In the genomic region with DNA sequence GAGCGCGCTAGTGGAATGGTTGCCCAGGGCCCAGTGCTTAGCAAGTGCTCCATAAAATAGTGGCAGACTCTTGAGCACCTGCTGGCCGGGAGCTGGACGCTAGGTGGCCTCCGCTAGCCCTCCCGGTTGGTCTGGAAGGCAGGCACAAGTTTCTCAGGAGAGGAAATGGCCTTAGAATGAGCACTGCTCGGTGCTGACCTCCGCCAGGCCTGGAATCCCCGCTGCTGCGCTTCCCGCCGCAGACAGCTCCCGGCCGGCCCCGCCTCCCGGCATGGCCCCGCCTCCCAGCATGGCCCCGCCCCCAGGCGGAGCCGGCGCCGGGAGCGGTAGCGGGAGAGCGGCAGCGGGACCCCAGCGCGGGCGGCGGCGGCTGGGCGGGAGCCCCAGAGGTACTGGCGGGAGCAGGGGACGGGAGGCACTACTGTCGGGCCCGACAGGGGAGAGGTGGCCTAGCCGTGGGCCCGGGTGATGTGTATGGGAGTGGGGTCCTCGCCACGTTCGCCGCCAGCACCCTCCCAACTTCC, we compare ENCODE assay signal across 8 cellular contexts.
DNase-seq lines count a peak whose midpoint lies in the region; TF ChIP-seq lines count a peak whose summit lies in the region.

A gene with protein sequence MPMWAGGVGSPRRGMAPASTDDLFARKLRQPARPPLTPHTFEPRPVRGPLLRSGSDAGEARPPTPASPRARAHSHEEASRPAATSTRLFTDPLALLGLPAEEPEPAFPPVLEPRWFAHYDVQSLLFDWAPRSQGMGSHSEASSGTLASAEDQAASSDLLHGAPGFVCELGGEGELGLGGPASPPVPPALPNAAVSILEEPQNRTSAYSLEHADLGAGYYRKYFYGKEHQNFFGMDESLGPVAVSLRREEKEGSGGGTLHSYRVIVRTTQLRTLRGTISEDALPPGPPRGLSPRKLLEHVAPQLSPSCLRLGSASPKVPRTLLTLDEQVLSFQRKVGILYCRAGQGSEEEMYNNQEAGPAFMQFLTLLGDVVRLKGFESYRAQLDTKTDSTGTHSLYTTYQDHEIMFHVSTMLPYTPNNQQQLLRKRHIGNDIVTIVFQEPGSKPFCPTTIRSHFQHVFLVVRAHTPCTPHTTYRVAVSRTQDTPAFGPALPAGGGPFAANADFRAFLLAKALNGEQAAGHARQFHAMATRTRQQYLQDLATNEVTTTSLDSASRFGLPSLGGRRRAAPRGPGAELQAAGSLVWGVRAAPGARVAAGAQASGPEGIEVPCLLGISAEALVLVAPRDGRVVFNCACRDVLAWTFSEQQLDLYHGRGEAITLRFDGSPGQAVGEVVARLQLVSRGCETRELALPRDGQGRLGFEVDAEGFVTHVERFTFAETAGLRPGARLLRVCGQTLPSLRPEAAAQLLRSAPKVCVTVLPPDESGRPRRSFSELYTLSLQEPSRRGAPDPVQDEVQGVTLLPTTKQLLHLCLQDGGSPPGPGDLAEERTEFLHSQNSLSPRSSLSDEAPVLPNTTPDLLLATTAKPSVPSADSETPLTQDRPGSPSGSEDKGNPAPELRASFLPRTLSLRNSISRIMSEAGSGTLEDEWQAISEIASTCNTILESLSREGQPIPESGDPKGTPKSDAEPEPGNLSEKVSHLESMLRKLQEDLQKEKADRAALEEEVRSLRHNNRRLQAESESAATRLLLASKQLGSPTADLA (plus strand): TSS at position 308 of the 524 bp plus-strand sequence. CDS start 2,821 bp downstream, outside the sequence.

- TF ChIP-seq CTCF in HL-60 (IDR thresholded peaks at IDR 0.05; ENCODE audit: insufficient read depth, low read length), result no peak
- TF ChIP-seq CTCF in nephron (IDR thresholded peaks at IDR 0.05; ENCODE audit: unreplicated experiment in 3 of 3), result peak in 2 of 3 experiments; percentile 36 to 46

- H3K27me3 ChIP-seq in HL-60 (ENCODE audit: insufficient read depth, poor library complexity, severe bottlenecking), result no peaks in the 10 kb centered on the region
- no peaks in the 10 kb centered on the region for H3K27me3 ChIP-seq in subcutaneous abdominal adipose tissue (ENCODE audit: control insufficient read depth in 5 of 5, insufficient read depth in 4 of 5, low read length in 5 of 5)

- peaks cover 0 to 61% (median 53%) of the 10 kb centered on the region in 5 donors for H3K36me3 ChIP-seq in subcutaneous abdominal adipose tissue (ENCODE audit: control insufficient read depth in 5 of 5, insufficient read depth in 5 of 5, low read length in 5 of 5)

- peaks cover 10 to 53% (median 50%) of the 10 kb centered on the region in 5 donors for H3K4me1 ChIP-seq in subcutaneous abdominal adipose tissue (ENCODE audit: control insufficient read depth in 5 of 5, insufficient read depth in 5 of 5, low read length in 5 of 5)

- in situ Hi-C loops in GM18951 (cut with MboI; ENCODE audit: low sequenced_read_pairs, unreplicated experiment), result no loop called here

- H3K4me3 Mint-ChIP-seq in nephron, result peak within 1 kb of the TSS; percentile 83 to 91 (median 86)

- H3K4me3 ChIP-seq in HL-60 (replicated peaks; ENCODE audit: insufficient read depth, low read length) (peak within 1 kb of the TSS; percentile 85), subcutaneous abdominal adipose tissue (ENCODE audit: low read depth in 1 of 5, low read length in 5 of 5) (peak within 1 kb of the TSS; percentile 48 to 86 (median 84))

- peak within 1 kb of the TSS; percentile 38 to 86 (median 82) for H3K9ac ChIP-seq in subcutaneous abdominal adipose tissue (ENCODE audit: low read length in 5 of 5)

- DNase-seq in Ammon's horn (ENCODE audit: low spot score), result peak; percentile 81
- DNase-seq in HL-60 (ENCODE audit: low read depth in 1 of 2, low spot score in 1 of 2), result peak; percentile 62 to 66
- peak; percentile 73 to 74 for DNase-seq in SHP77 (lab: John Stamatoyannopoulos, UW)
- DNase-seq in activated gamma-delta T cell (lab: John Stamatoyannopoulos, UW), result peak; percentile 71
- DNase-seq in fibroblast of the conjunctiva (ENCODE audit: low read depth), result peak; percentile 66

- no peaks in the 10 kb centered on the region for H3K27me3 Mint-ChIP-seq in nephron (ENCODE audit: low read depth)

- H3K4me1 Mint-ChIP-seq in nephron, result peaks cover 5% of the 10 kb centered on the region

- peaks cover 8% of the 10 kb centered on the region for H3K36me3 Mint-ChIP-seq in nephron (ENCODE audit: low read depth)

- no peaks in the 10 kb centered on the region for H3K9me3 Mint-ChIP-seq in nephron

- TF ChIP-seq POLR2A in GM18951 (IDR thresholded peaks at IDR 0.05; ENCODE audit: extremely low read depth, insufficient read depth, insufficient read length), result peak; percentile 81

- H3K27ac ChIP-seq in HL-60 (replicated peaks), result peak within 1 kb of the TSS; percentile 99
- H3K27ac ChIP-seq in subcutaneous abdominal adipose tissue (ENCODE audit: low read depth, low read length), result peak within 1 kb of the TSS; percentile 86

- peak within 1 kb of the TSS; percentile 70 to 85 (median 72) for H3K27ac Mint-ChIP-seq in nephron

- no peaks in the 10 kb centered on the region for H3K9me3 ChIP-seq in subcutaneous abdominal adipose tissue (ENCODE audit: control insufficient read depth in 5 of 5, low read length in 5 of 5)

Comparison
In these comparisons a context has a peak if more than half of its experiments do, and no peak if none do; other contexts are left out.
1. Peak in every context shown above with its lines: DNase-seq, H3K4me3 ChIP-seq and H3K27ac ChIP-seq.